In the genomic region with DNA sequence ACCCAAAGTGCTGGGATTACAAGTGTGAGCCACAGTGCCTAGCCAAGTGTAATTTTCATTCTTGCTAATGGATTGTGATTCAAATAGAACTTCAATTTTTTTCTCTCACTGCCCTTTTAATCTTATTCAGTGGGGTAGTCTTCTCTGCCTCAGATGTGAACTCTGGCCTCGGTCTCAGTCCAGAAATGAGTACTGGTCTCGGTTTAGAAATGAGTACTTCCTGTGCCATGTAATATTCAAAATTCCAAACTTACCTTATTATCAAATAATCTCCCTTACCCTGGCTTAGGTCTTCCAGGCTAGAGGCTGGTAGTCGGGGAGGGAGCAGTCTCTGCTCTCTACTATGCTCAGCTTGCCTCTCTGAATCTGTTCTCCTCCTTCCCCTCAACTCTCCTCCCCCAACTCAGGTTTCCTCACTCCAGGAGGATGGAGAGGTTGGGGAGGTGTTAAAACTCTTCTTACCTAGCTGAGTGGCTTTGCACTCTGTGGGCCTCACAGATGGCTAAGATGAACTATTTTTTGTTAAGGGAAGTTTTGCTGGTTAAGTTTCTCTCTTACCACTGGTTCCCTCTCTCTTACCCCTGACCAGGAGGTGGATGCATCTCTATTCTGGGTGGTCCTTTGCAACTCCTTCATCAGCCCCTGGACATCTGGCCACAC, we compare ENCODE assay signal across 18 cellular contexts. TPM values are rescaled to one million over a fixed set of nuclear protein-coding genes. Genes with fewer than 3 reads are reported as not detected.
DNase-seq lines count a peak whose midpoint lies in the region; ATAC-seq lines count a peak whose summit lies in the region.
"Had no signal": no experiment of that assay in that cellular context is flagged by ENCODE, and none has a peak within 500 bp of the region (broad histone marks: within the 10 kb centered on the region; RNA-seq: fewer than 3 reads in every experiment).

No MANE protein-coding gene starts in this region.

- peaks cover 7 to 38% (median 20%) of the 10 kb centered on the region in 5 donors for H3K27me3 Mint-ChIP-seq in naive thymus-derived CD8-positive, alpha-beta T cell

- peak; percentile 60 for ATAC-seq in GM18868 (IDR thresholded peaks at IDR 0.05; ENCODE audit: unreplicated experiment)
- peak; percentile 78 for ATAC-seq in GM21529 (IDR thresholded peaks at IDR 0.05; ENCODE audit: unreplicated experiment)
- ATAC-seq in HG03442 (IDR thresholded peaks at IDR 0.05; ENCODE audit: unreplicated experiment): peak; percentile 63
- ATAC-seq in esophagus mucosa: no peak
- no peak for ATAC-seq in HG03460 (IDR thresholded peaks at IDR 0.05; ENCODE audit: unreplicated experiment)
- ATAC-seq in naive thymus-derived CD8-positive, alpha-beta T cell: no peak

- no peaks in the 10 kb centered on the region for H3K9me3 Mint-ChIP-seq in naive thymus-derived CD8-positive, alpha-beta T cell
- H3K9me3 Mint-ChIP-seq: activated T-helper 2 cell treated with anti-CD3 and anti-CD28 coated beads, Interferon-gamma antibody, Interleukin-2, Interleukin-4, amounts not matched to agents 10 μg/mL and 5 μg/mL and 100 μg/mL, durations not matched to agents 14 hours and 24 hours and 36 hours; CD14-positive monocyte had no signal

- DNase-seq in islet precursor cell (peak; percentile 29), NCI-H82 (lab: John Stamatoyannopoulos, UW) (no peak)
- no peak for DNase-seq in naive thymus-derived CD8-positive, alpha-beta T cell
- DNase-seq: activated CD4-positive, alpha-beta T cell treated with anti-CD3 and anti-CD28 coated beads for 1 hour; effector CD4-positive, alpha-beta T cell; NCI-H2227 treated with DMSO at 0.1 percent for 48 hours; OCI-M1 had no signal

- H3K4me1 Mint-ChIP-seq in naive thymus-derived CD8-positive, alpha-beta T cell: no peaks in the 10 kb centered on the region

- POLR2A ChIA-PET in naive thymus-derived CD8-positive, alpha-beta T cell (lab: Charles Lee): no interaction called here

- no peak overlapping the region for H3K4me3 Mint-ChIP-seq in naive thymus-derived CD8-positive, alpha-beta T cell

- H3K36me3 Mint-ChIP-seq in naive thymus-derived CD8-positive, alpha-beta T cell: no peaks in the 10 kb centered on the region
- H3K36me3 Mint-ChIP-seq: CD14-positive monocyte had no signal

- no peak overlapping the region for H3K27ac Mint-ChIP-seq in naive thymus-derived CD8-positive, alpha-beta T cell
- H3K27ac Mint-ChIP-seq: activated T-helper 2 cell treated with anti-CD3 and anti-CD28 coated beads, Interferon-gamma antibody, Interleukin-2, Interleukin-4, amounts not matched to agents 10 μg/mL and 5 μg/mL and 100 μg/mL, durations not matched to agents 14 hours and 24 hours and 36 hours had no signal

RNA-seq across cellular contexts. Expression of a gene that starts 4.8 kb away (rescaled TPM):
- 0.28 TPM for total RNA-seq in esophagus mucosa
- not detected for total RNA-seq in naive thymus-derived CD8-positive, alpha-beta T cell
- polyA plus RNA-seq in naive thymus-derived CD8-positive, alpha-beta T cell: not detected
- total RNA-seq: activated T-helper 2 cell treated with anti-CD3 and anti-CD28 coated beads, Interferon-gamma antibody, Interleukin-2, Interleukin-4, amounts not matched to agents 10 μg/mL and 5 μg/mL and 100 μg/mL, durations not matched to agents 14 hours and 24 hours and 36 hours; fibroblast of villous mesenchyme; G401; mesenteric fat pad; osteoblast had no signal
- polyA plus RNA-seq: CD14-positive monocyte had no signal

RNA-seq across cellular contexts. Expression of a gene that starts 13.4 kb away (rescaled TPM):
- total RNA-seq in esophagus mucosa: 13.0 TPM
- total RNA-seq in naive thymus-derived CD8-positive, alpha-beta T cell: under 1 TPM; 0.16 to 0.21 TPM
- polyA plus RNA-seq in naive thymus-derived CD8-positive, alpha-beta T cell: not detected
- total RNA-seq: activated T-helper 2 cell treated with anti-CD3 and anti-CD28 coated beads, Interferon-gamma antibody, Interleukin-2, Interleukin-4, amounts not matched to agents 10 μg/mL and 5 μg/mL and 100 μg/mL, durations not matched to agents 14 hours and 24 hours and 36 hours; fibroblast of villous mesenchyme; G401 had no signal
- polyA plus RNA-seq: CD14-positive monocyte had no signal

RNA-seq across cellular contexts. Expression of a gene that starts 33.5 kb away (rescaled TPM):
- 406 TPM for total RNA-seq in esophagus mucosa
- total RNA-seq in naive thymus-derived CD8-positive, alpha-beta T cell: 100 to 1,000 TPM; 125 to 136 TPM
- polyA plus RNA-seq in naive thymus-derived CD8-positive, alpha-beta T cell: 100 to 1,000 TPM; 477 to 825 (median 609) TPM

RNA-seq across cellular contexts. Expression of a gene that starts 58.9 kb away (rescaled TPM):
- total RNA-seq in esophagus mucosa: 1.5 TPM
- total RNA-seq in naive thymus-derived CD8-positive, alpha-beta T cell: 1 to 10 TPM; 1.3 to 1.5 TPM
- polyA plus RNA-seq in naive thymus-derived CD8-positive, alpha-beta T cell: under 1 TPM in 1 of 3 donors, not detected in 2; 0.33 TPM
- total RNA-seq: G401 had no signal

Comparison
In these comparisons a context has a peak if more than half of its experiments do, and no peak if none do; other contexts are left out.
1. ATAC-seq: peak in GM18868 (single experiment), GM21529 (single experiment) and HG03442 (single experiment); none in esophagus mucosa (single experiment), HG03460 (single experiment) and naive thymus-derived CD8-positive, alpha-beta T cell (0 of 2).
2. RNA of a gene that starts 13.4 kb away (total RNA-seq): 13.0 TPM in esophagus mucosa (single experiment); 0.16 to 0.21 TPM in naive thymus-derived CD8-positive, alpha-beta T cell; every median in the first group is over 10 times any median in the second.